In the genomic region with DNA sequence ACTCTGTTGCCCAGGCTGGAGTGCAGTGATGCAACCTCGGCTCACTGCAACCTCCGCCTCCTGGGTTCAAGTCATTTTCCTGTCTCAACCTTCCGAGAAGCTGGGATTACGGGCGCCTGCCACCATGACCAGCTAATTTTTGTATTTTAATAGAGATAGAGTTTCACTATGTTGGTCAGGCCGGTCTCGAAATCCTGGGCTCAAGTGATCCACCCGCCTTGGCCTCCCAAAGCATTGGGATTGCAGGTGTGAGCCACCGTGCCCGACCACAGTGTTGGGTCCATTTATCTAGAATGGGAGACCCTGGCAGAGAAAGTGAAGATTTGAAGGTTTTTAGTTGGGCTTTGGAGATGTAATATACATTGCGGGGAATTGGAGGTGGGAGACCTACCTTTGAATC, we compare ENCODE assay signal across 23 cellular contexts.
"Had no signal": no experiment of that assay in that cellular context is flagged by ENCODE, and none has a peak within 500 bp of the region (broad histone marks: within the 10 kb centered on the region; RNA-seq: fewer than 3 reads in every experiment).

No MANE protein-coding gene starts in this region.

- H3K4me1 ChIP-seq: gastrocnemius medialis, neural progenitor cell, prostate gland, right atrium auricular region, sigmoid colon had no signal

- H3K36me3 ChIP-seq: neural progenitor cell, prostate gland, right atrium auricular region had no signal

- H3K4me3 ChIP-seq: gastrocnemius medialis, lower lobe of right lung, mucosa of descending colon, neural progenitor cell, prostate gland, right atrium auricular region, sigmoid colon, thoracic aorta, tibial nerve, upper lobe of left lung had no signal

- H3K27me3 ChIP-seq: gastrocnemius medialis, neural progenitor cell, right atrium auricular region, sigmoid colon, tibial nerve, upper lobe of left lung had no signal

- H3K4me1 Mint-ChIP-seq: endodermal cell; naive thymus-derived CD4-positive, alpha-beta T cell; neural progenitor cell; stimulated activated effector memory CD8-positive, alpha-beta T cell treated with anti-CD3 and anti-CD28 coated beads, Interleukin-12 subunit alpha, Interleukin-12 subunit beta, amount 100 ng/mL, for 72 hours had no signal

- H3K27me3 Mint-ChIP-seq: naive thymus-derived CD4-positive, alpha-beta T cell; stimulated activated naive CD8-positive, alpha-beta T cell treated with anti-CD3 and anti-CD28 coated beads, Interleukin-15, Interleukin-2, amounts not matched to agents 100 ng/mL and 50 ng/mL, for 24 hours had no signal

- H3K9ac ChIP-seq: neural progenitor cell, parathyroid adenoma had no signal

- H3K9me3 ChIP-seq: gastrocnemius medialis, lower lobe of right lung, mucosa of descending colon, prostate gland, right atrium auricular region, sigmoid colon, thoracic aorta, tibial nerve, upper lobe of left lung had no signal

- H2AFZ ChIP-seq: neural progenitor cell, parathyroid adenoma had no signal

- H3K4me2 ChIP-seq: neural progenitor cell had no signal

- H3K4me3 Mint-ChIP-seq: endodermal cell; naive thymus-derived CD4-positive, alpha-beta T cell; nephron; neural progenitor cell; stimulated activated effector memory CD8-positive, alpha-beta T cell treated with anti-CD3 and anti-CD28 coated beads, Interleukin-12 subunit alpha, Interleukin-12 subunit beta, amount 100 ng/mL, for 72 hours; stimulated activated naive CD8-positive, alpha-beta T cell treated with anti-CD3 and anti-CD28 coated beads, Interleukin-15, Interleukin-2, amounts not matched to agents 100 ng/mL and 50 ng/mL, for 24 hours had no signal

- H3K27ac Mint-ChIP-seq: endodermal cell; neural progenitor cell; stimulated activated effector memory CD8-positive, alpha-beta T cell treated with anti-CD3 and anti-CD28 coated beads, Interleukin-12 subunit alpha, Interleukin-12 subunit beta, amount 100 ng/mL, for 72 hours had no signal

- H3K9me3 Mint-ChIP-seq: nephron; neural progenitor cell; stimulated activated effector memory CD8-positive, alpha-beta T cell treated with anti-CD3 and anti-CD28 coated beads, Interleukin-12 subunit alpha, Interleukin-12 subunit beta, amount 100 ng/mL, for 72 hours; stimulated activated naive CD8-positive, alpha-beta T cell treated with anti-CD3 and anti-CD28 coated beads, Interleukin-15, Interleukin-2, amounts not matched to agents 100 ng/mL and 50 ng/mL, for 24 hours had no signal

- ATAC-seq: esophagus mucosa; gastrocnemius medialis; left ventricle myocardium superior; lower lobe of right lung; mucosa of descending colon; naive thymus-derived CD4-positive, alpha-beta T cell; stimulated activated effector memory CD8-positive, alpha-beta T cell treated with anti-CD3 and anti-CD28 coated beads, Interleukin-12 subunit alpha, Interleukin-12 subunit beta, amount 100 ng/mL, for 72 hours had no signal

- H3K27ac ChIP-seq: epithelial cell of prostate, gastrocnemius medialis, lower lobe of right lung, neural progenitor cell, parathyroid adenoma, prostate gland, right atrium auricular region, sigmoid colon, thoracic aorta, tibial nerve, upper lobe of left lung had no signal

- DNase-seq: effector CD8-positive, alpha-beta T cell; endodermal cell; foreskin fibroblast; gastrocnemius medialis; left ventricle myocardium superior; lower lobe of right lung; mucosa of descending colon; naive thymus-derived CD4-positive, alpha-beta T cell; sigmoid colon; stimulated activated CD4-positive, alpha-beta T cell treated with anti-CD3 and anti-CD28 coated beads, Interleukin-2, amount 100 ng/mL, for 24 hours; stimulated activated CD4-positive, alpha-beta T cell treated with anti-CD3 and anti-CD28 coated beads, Interleukin-4, amount 100 ng/mL, for 24 hours; upper lobe of left lung had no signal
